Comparison of ENCODE assay signal across 1 cellular context in the genomic region with DNA sequence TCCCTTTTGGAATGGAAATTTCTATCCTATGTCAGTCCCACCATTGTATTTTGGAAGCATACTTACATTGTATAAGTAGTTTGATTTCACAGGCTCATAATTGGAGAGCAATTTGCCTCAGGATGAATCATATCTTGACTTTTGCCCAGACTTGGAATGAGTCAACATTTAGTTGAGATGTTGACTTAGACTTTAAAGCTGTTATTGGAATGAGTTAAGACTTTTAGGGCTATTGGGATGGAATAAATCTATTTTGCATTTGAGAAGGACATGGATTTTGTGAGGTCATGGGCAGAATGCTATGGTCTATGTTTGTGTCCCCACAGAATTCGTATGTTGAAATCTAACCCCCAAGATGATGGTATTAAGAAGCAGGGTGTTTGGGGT.
TF ChIP-seq lines count a peak whose summit lies in the region.

No MANE protein-coding gene starts in this region.

TF ChIP-seq in SK-N-SH treated with all-trans-retinoic acid at 6 μM for 48 hours, 23 proteins besides CTCF, POLR2A, EP300 and RAD21 (continued from another document):
- TF ChIP-seq, protein P1, sequence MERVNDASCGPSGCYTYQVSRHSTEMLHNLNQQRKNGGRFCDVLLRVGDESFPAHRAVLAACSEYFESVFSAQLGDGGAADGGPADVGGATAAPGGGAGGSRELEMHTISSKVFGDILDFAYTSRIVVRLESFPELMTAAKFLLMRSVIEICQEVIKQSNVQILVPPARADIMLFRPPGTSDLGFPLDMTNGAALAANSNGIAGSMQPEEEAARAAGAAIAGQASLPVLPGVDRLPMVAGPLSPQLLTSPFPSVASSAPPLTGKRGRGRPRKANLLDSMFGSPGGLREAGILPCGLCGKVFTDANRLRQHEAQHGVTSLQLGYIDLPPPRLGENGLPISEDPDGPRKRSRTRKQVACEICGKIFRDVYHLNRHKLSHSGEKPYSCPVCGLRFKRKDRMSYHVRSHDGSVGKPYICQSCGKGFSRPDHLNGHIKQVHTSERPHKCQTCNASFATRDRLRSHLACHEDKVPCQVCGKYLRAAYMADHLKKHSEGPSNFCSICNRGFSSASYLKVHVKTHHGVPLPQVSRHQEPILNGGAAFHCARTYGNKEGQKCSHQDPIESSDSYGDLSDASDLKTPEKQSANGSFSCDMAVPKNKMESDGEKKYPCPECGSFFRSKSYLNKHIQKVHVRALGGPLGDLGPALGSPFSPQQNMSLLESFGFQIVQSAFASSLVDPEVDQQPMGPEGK (CRISPR knock-in tag; IDR thresholded peaks at IDR 0.05; ENCODE audit: borderline replicate concordance): no peak
- TF ChIP-seq ZFP30 (CRISPR knock-in tag; IDR thresholded peaks at IDR 0.05) (no peak), TOX (CRISPR knock-in tag; IDR thresholded peaks at IDR 0.05; ENCODE audit: borderline replicate concordance) (no peak)
